ENCODE assay signal across 18 cellular contexts in genomic region chr2:83967854-83968253, GRCh38.
DNase-seq lines count a peak whose midpoint lies in the region; ATAC-seq and TF ChIP-seq lines count a peak whose summit lies in the region.
"Had no signal": no experiment of that assay in that cellular context is flagged by ENCODE, and none has a peak within 500 bp of the region (broad histone marks: within the 10 kb centered on the region; RNA-seq: fewer than 3 reads in every experiment).

No MANE protein-coding gene starts in this region.

- no peaks in the 10 kb centered on the region for H3K4me1 ChIP-seq in mammary epithelial cell (ENCODE audit: insufficient read depth, low read length)
- H3K4me1 ChIP-seq: ascending aorta, testis had no signal

- no peak overlapping the region for H3K4me3 ChIP-seq in GM12875 (ENCODE audit: low read depth, low read length)
- H3K4me3 ChIP-seq in mammary epithelial cell (replicated peaks in 1 of 3; ENCODE audit: insufficient read depth in 1 of 3, low read depth in 2 of 3, low read length in 3 of 3) = no peak overlapping the region
- H3K4me3 ChIP-seq: ascending aorta, testis had no signal

- H3K9ac ChIP-seq in mammary epithelial cell (ENCODE audit: insufficient read depth, low read length) = no peak overlapping the region

- CTCF ChIA-PET in mammary epithelial cell (lab: Charles Lee; ENCODE audit: low non-redundant PET) = interaction anchor here (0.6 kb wide), 2 partner anchors 30 to 951 kb away, joined by 4 read pairs; no protein-coding TSS in a partner anchor

- DNase-seq in NCI-H82 (lab: John Stamatoyannopoulos, UW) (peak; percentile 47), mammary epithelial cell (peak; percentile 10), neural crest cell (ENCODE audit: low read depth, low spot score) (no peak), DMS114 treated with DMSO at 0.1 percent for 48 hours (lab: John Stamatoyannopoulos, UW; ENCODE audit: unreplicated experiment) (no peak), inferior parietal cortex (ENCODE audit: extremely low spot score) (no peak)
- DNase-seq: activated CD4-positive, alpha-beta T cell treated with anti-CD3 and anti-CD28 coated beads, Interleukin-2, amount 50 U/mL, for 1 hour; activated naive CD4-positive, alpha-beta T cell treated with anti-CD3 and anti-CD28 coated beads, Interleukin-2, amount 10 ng/mL, durations not matched to agents 7 days and 5 days; hypothalamus; Karpas-422; left cardiac atrium; NCI-H1105 treated with DMSO at 0.1 percent for 48 hours; NCI-H2171; NCI-H774; RPMI8226; testis had no signal

- no peaks in the 10 kb centered on the region for H3K36me3 ChIP-seq in mammary epithelial cell (ENCODE audit: insufficient read depth, low read length)
- H3K36me3 ChIP-seq: ascending aorta had no signal

- no peaks in the 10 kb centered on the region for H3K4me1 Mint-ChIP-seq in neural crest cell
- H3K4me1 Mint-ChIP-seq: activated naive CD4-positive, alpha-beta T cell treated with anti-CD3 and anti-CD28 coated beads, Interleukin-2, amount 10 ng/mL, durations not matched to agents 7 days and 5 days had no signal

- H4K20me1 ChIP-seq in mammary epithelial cell (ENCODE audit: insufficient read depth, low read length) = no peaks in the 10 kb centered on the region

- in situ Hi-C loops in mammary epithelial cell (cut with MboI; ENCODE audit: low sequenced_read_pairs in 2 of 2) = no loop called here

- H3K27ac ChIP-seq in mammary epithelial cell (ENCODE audit: insufficient read depth, low read depth, low read length) = no peak overlapping the region
- H3K27ac ChIP-seq: ascending aorta, testis had no signal

- H3K9me3 Mint-ChIP-seq in neural crest cell = peaks cover 8% of the 10 kb centered on the region
- H3K9me3 Mint-ChIP-seq: activated naive CD4-positive, alpha-beta T cell treated with anti-CD3 and anti-CD28 coated beads, Interleukin-2, amount 10 ng/mL, durations not matched to agents 7 days and 5 days had no signal

- no peaks in the 10 kb centered on the region for H3K27me3 Mint-ChIP-seq in neural crest cell (ENCODE audit: low read depth)
- H3K27me3 Mint-ChIP-seq: activated naive CD4-positive, alpha-beta T cell treated with anti-CD3 and anti-CD28 coated beads, Interleukin-2, amount 10 ng/mL, durations not matched to agents 7 days and 5 days had no signal

- H3K4me2 ChIP-seq in mammary epithelial cell (ENCODE audit: insufficient read depth, low read depth, low read length) = no peak overlapping the region

- H2AFZ ChIP-seq in mammary epithelial cell (ENCODE audit: low read depth, low read length) = no peak overlapping the region

- no peak overlapping the region for H3K27ac Mint-ChIP-seq in neural crest cell (ENCODE audit: unreplicated experiment)
- H3K27ac Mint-ChIP-seq: activated naive CD4-positive, alpha-beta T cell treated with anti-CD3 and anti-CD28 coated beads, Interleukin-2, amount 10 ng/mL, durations not matched to agents 7 days and 5 days had no signal

- H3K79me2 ChIP-seq in mammary epithelial cell (ENCODE audit: insufficient read depth, low read length) = no peaks in the 10 kb centered on the region

- BruUV-seq in mammary epithelial cell (replicated peaks; lab: Mats Ljungman, UMichigan) = no TSS peak

- H3K9me3 ChIP-seq in mammary epithelial cell (replicated peaks; ENCODE audit: insufficient read depth, low read length) = no peaks in the 10 kb centered on the region
- H3K9me3 ChIP-seq: ascending aorta, testis had no signal

- TF ChIP-seq CTCF in GM12875 (IDR thresholded peaks at IDR 0.05; ENCODE audit: borderline replicate concordance, insufficient read depth, low read depth, low read length) (0 out of 2 replicates have a peak, but pooled peaks have one; percentile 4), mammary epithelial cell (conservative IDR thresholded peaks at IDR 0.05 in 1 of 2, IDR thresholded peaks at IDR 0.05 in 1 of 2; ENCODE audit: extremely low read depth in 1 of 2, insufficient read depth in 1 of 2, low read depth in 1 of 2, low read length in 2 of 2) (peak; percentile 37 to 63), neural crest cell (conservative IDR thresholded peaks at IDR 0.05) (peak; percentile 48)

- dilution Hi-C loops in mammary epithelial cell (cut with HindIII; ENCODE audit: low sequenced_read_pairs) = no loop called here

- no peak overlapping the region for H3K4me3 Mint-ChIP-seq in neural crest cell
- H3K4me3 Mint-ChIP-seq: activated naive CD4-positive, alpha-beta T cell treated with anti-CD3 and anti-CD28 coated beads, Interleukin-2, amount 10 ng/mL, durations not matched to agents 7 days and 5 days had no signal

- no peaks in the 10 kb centered on the region for H3K36me3 Mint-ChIP-seq in neural crest cell (ENCODE audit: low read depth)
- H3K36me3 Mint-ChIP-seq: activated naive CD4-positive, alpha-beta T cell treated with anti-CD3 and anti-CD28 coated beads, Interleukin-2, amount 10 ng/mL, durations not matched to agents 7 days and 5 days had no signal

- WGBS in mammary epithelial cell (ENCODE audit: low coverage, missing lambda C conversion rate) = 63% methylated on average over 2 of the region's 2 CpGs

- ATAC-seq in HG02938 (IDR thresholded peaks at IDR 0.05; ENCODE audit: unreplicated experiment) = no peak
- ATAC-seq: left cardiac atrium had no signal

- intact Hi-C loops in mammary epithelial cell (cut with micrococcal nuclease) = loop anchor here (5.0 kb wide), 1 partner anchor 116 kb away; no protein-coding TSS in a partner anchor

- H3K27me3 ChIP-seq in mammary epithelial cell (ENCODE audit: insufficient read depth, low read length) = no peaks in the 10 kb centered on the region
- H3K27me3 ChIP-seq: ascending aorta, testis had no signal

Comparison
In these comparisons a context has a peak if more than half of its experiments do, and no peak if none do; other contexts are left out.
1. DNase-seq: peak in NCI-H82 (single experiment) and mammary epithelial cell (single experiment); none in neural crest cell (single experiment), DMS114 treated with DMSO at 0.1 percent for 48 hours (single experiment) and inferior parietal cortex (single experiment).
2. Peak in every context shown above with its lines, with median percentiles within 50 percentile points of each other: CTCF ChIP-seq.